In the genomic region with DNA sequence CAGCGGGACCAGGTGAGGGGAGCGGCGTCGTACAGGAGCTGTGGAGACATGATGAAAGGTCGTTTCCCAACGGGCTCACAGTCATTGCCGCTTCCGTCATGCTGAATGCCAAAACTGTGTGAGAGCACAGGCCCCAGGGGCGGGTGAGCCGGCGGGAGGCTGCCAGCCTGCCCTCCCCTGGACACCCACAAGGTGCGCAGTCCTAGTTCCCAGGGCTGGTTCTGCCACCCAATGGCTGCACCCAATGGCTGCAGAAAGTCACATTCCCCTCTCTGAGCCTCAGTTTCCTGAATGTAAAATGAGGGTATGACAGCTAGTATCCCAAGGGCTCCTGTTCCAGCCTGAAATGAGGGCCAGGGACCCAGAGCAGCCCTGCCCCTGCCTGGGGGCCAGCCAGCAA, we compare ENCODE assay signal across 24 cellular contexts.
"Had no signal": no experiment of that assay in that cellular context is flagged by ENCODE, and none has a peak within 500 bp of the region (broad histone marks: within the 10 kb centered on the region; RNA-seq: fewer than 3 reads in every experiment).

No MANE protein-coding gene starts in this region.

- H3K4me1 ChIP-seq: sigmoid colon, stomach, tibial artery, upper lobe of right lung had no signal

- DNase-seq: hypothalamus; immature natural killer cell; left ventricle myocardium inferior; midbrain; mucosa of descending colon; naive thymus-derived CD4-positive, alpha-beta T cell; ovary; retina; sigmoid colon; small intestine; spleen; stimulated activated CD4-positive, alpha-beta T cell treated with anti-CD3 and anti-CD28 coated beads, Interleukin-1b, Interleukin-23, amount 100 ng/mL, for 48 hours; stimulated activated CD4-positive, alpha-beta T cell treated with anti-CD3 and anti-CD28 coated beads, Interleukin-2, amount 100 ng/mL, for 48 hours; stimulated activated naive B cell treated with anti-CD40 and anti-IgM and Interleukin-4, amounts not matched to agents 10 μg/mL and 1 μg/mL and 100 μg/mL, for 72 hours; stimulated activated naive CD8-positive, alpha-beta T cell treated with anti-CD3 and anti-CD28 coated beads, Interleukin-15, Interleukin-2, amounts not matched to agents 100 U/mL and 50 U/mL, for 24 hours; stomach; tibial artery; trophoblast cell; upper lobe of right lung had no signal

- ATAC-seq: heart left ventricle; mucosa of descending colon; naive thymus-derived CD4-positive, alpha-beta T cell; natural killer cell treated with Interleukin-12 subunit alpha and Interleukin-12 subunit beta and Interleukin-15 and Interleukin-18, amount 100 ng/mL, for 72 hours; right cardiac atrium; stimulated activated naive B cell treated with anti-CD40 and anti-IgM and Interleukin-4, amounts not matched to agents 10 μg/mL and 1 μg/mL and 100 μg/mL, for 72 hours; stimulated activated naive CD8-positive, alpha-beta T cell treated with anti-CD3 and anti-CD28 coated beads, Interleukin-15, Interleukin-2, amounts not matched to agents 100 U/mL and 50 U/mL, for 24 hours; upper lobe of right lung had no signal

- H3K36me3 ChIP-seq: ovary, upper lobe of right lung had no signal

- H3K9me3 ChIP-seq: left ventricle myocardium inferior, mucosa of descending colon, ovary, sigmoid colon, stomach, thoracic aorta, tibial artery, upper lobe of right lung had no signal

- H3K4me3 ChIP-seq: heart left ventricle, left ventricle myocardium inferior, lung, mucosa of descending colon, ovary, sigmoid colon, spleen, stomach, thoracic aorta, tibial artery, upper lobe of right lung had no signal

- H3K27ac ChIP-seq: heart left ventricle, left ventricle myocardium inferior, ovary, sigmoid colon, stomach, thoracic aorta, tibial artery, upper lobe of right lung had no signal

- H3K27me3 ChIP-seq: heart left ventricle, ovary, sigmoid colon, spleen, stomach, tibial artery, upper lobe of right lung had no signal
